Comparison of ENCODE assay signal across 33 cellular contexts in the genomic region with DNA sequence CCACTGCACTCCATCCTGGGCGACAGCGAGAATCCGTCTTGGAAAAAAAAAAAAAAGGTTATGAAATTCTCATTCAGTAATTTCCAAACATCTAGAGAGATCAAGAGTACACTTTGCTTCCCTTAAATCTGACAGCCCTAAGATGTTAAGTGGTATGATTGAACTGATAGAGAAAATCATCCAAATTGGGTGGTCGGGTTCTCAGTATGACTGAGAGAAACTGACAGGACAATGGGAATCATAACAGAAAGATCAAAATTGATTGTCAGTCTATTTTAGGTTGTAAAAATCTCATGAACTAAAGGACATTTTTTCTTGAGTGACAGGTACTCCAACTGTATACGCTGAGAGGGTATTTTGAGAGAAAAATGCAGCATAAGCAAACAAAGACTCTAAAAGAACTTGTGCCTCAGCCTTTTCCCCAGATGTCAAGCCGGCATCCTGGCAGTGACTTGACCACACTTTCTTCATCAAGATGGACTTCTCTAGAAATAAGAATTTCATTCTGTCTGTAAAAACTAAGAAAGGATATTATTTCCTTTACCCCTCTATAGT.
DNase-seq lines count a peak whose midpoint lies in the region; ATAC-seq and TF ChIP-seq lines count a peak whose summit lies in the region.
"Had no signal": no experiment of that assay in that cellular context is flagged by ENCODE, and none has a peak within 500 bp of the region (broad histone marks: within the 10 kb centered on the region; RNA-seq: fewer than 3 reads in every experiment).

No MANE protein-coding gene starts in this region.

- H3K4me1 Mint-ChIP-seq in activated CD4-positive, alpha-beta T cell treated with anti-CD3 and anti-CD28 coated beads for 36 hours: peaks cover 45% of the 10 kb centered on the region
- peaks cover 43 to 55% (median 48%) of the 10 kb centered on the region in 3 donors for H3K4me1 Mint-ChIP-seq in CD8-positive, alpha-beta memory T cell
- H3K4me1 Mint-ChIP-seq in effector memory CD8-positive, alpha-beta T cell (ENCODE audit: low read depth in 2 of 2): peaks cover 29 to 42% of the 10 kb centered on the region in 2 donors
- H3K4me1 Mint-ChIP-seq in osteocyte (ENCODE audit: unreplicated experiment): peaks cover 12% of the 10 kb centered on the region
- H3K4me1 Mint-ChIP-seq: neural progenitor cell had no signal

- peak overlapping the region; percentile 2 for H3K27ac Mint-ChIP-seq in activated CD4-positive, alpha-beta T cell treated with anti-CD3 and anti-CD28 coated beads for 36 hours
- peak overlapping the region in 7 of 8 donors; percentile 62 to 81 (median 68) for H3K27ac Mint-ChIP-seq in CD8-positive, alpha-beta memory T cell
- H3K27ac Mint-ChIP-seq in effector memory CD8-positive, alpha-beta T cell: peak overlapping the region; percentile 93 to 97
- H3K27ac Mint-ChIP-seq in osteocyte (ENCODE audit: unreplicated experiment): no peak overlapping the region
- H3K27ac Mint-ChIP-seq: activated naive CD4-positive, alpha-beta T cell treated with anti-CD3 and anti-CD28 coated beads, Interleukin-2, amount 50 U/mL, for 24 hours; brain; H9; neural progenitor cell had no signal

- no peaks in the 10 kb centered on the region for H3K27me3 Mint-ChIP-seq in activated CD4-positive, alpha-beta T cell treated with anti-CD3 and anti-CD28 coated beads for 36 hours
- no peaks in the 10 kb centered on the region for H3K27me3 Mint-ChIP-seq in CD8-positive, alpha-beta memory T cell
- no peaks in the 10 kb centered on the region for H3K27me3 Mint-ChIP-seq in effector memory CD8-positive, alpha-beta T cell
- no peaks in the 10 kb centered on the region for H3K27me3 Mint-ChIP-seq in osteocyte (ENCODE audit: unreplicated experiment)
- H3K27me3 Mint-ChIP-seq: activated naive CD4-positive, alpha-beta T cell treated with anti-CD3 and anti-CD28 coated beads, Interleukin-2, amount 50 U/mL, for 24 hours; brain had no signal

- no peaks in the 10 kb centered on the region for H3K9me2 ChIP-seq in OCI-LY7 (ENCODE audit: insufficient read depth, low read length)

- no peak for TF ChIP-seq CTCF in OCI-LY7 (conservative IDR thresholded peaks at IDR 0.05; ENCODE audit: low read length)
- TF ChIP-seq CTCF in osteocyte (IDR thresholded peaks at IDR 0.05): no peak

- H3K27me3 ChIP-seq in CD8-positive, alpha-beta memory T cell (ENCODE audit: insufficient read depth, low read length, poor library complexity, severe bottlenecking): no peaks in the 10 kb centered on the region
- H3K27me3 ChIP-seq: dorsolateral prefrontal cortex, neural progenitor cell, right atrium auricular region, SJSA1 had no signal

- CTCF ChIA-PET in activated CD4-positive, alpha-beta T cell treated with anti-CD3 and anti-CD28 coated beads for 36 hours (lab: Charles Lee): interaction anchor here (0.7 to 1.7 kb wide), 4 partner anchors 34 to 131 kb away, joined by 3 to 6 read pairs (median 4); no protein-coding TSS in a partner anchor
- CTCF ChIA-PET in CD8-positive, alpha-beta memory T cell (lab: Charles Lee): interaction anchor here (0.6 to 1.5 kb wide), 6 partner anchors 11 to 134 kb away, joined by 3 to 7 read pairs (median 4); no protein-coding TSS in a partner anchor
- CTCF ChIA-PET in OCI-LY7 (lab: Charles Lee; ENCODE audit: unreplicated experiment): interaction anchor here (0.6 to 1.1 kb wide), 2 partner anchors 64 to 237 kb away, joined by 3 read pairs; no protein-coding TSS in a partner anchor

- DNase-seq in activated CD4-positive, alpha-beta T cell treated with anti-CD3 and anti-CD28 coated beads for 36 hours: no peak
- DNase-seq in activated CD4-positive, alpha-beta T cell treated with anti-CD3 and anti-CD28 coated beads for 4 hours: no peak
- DNase-seq in CD8-positive, alpha-beta memory T cell: no peak
- no peak for DNase-seq in OCI-LY7 (ENCODE audit: low spot score)
- no peak for DNase-seq in effector memory CD8-positive, alpha-beta T cell
- no peak for DNase-seq in NCI-H1417 (lab: John Stamatoyannopoulos, UW)
- no peak for DNase-seq in osteocyte (ENCODE audit: extremely low spot score, unreplicated experiment)
- DNase-seq: amniotic stem cell; cerebellar nuclear complex; dorsolateral prefrontal cortex; H9; hypothalamus; KG1; left cardiac atrium; NCI-H1436; NCI-H2107; NCI-H446; NCI-H748 treated with DMSO at 0.1 percent for 48 hours; posterior cingulate gyrus; small intestine; stimulated activated CD4-positive, alpha-beta T cell treated with anti-CD3 and anti-CD28 coated beads, Interleukin-1b, Interleukin-23, amount 100 ng/mL, for 48 hours; stimulated activated naive CD8-positive, alpha-beta T cell treated with anti-CD3 and anti-CD28 coated beads, Interleukin-15, Interleukin-2, amounts not matched to agents 100 U/mL and 50 U/mL, for 24 hours; T1000; WERI-Rb-1 had no signal

- H3K9me3 ChIP-seq in CD8-positive, alpha-beta memory T cell (ENCODE audit: low read length): no peaks in the 10 kb centered on the region
- peaks cover 10% of the 10 kb centered on the region; the same call in 1 of the 2 replicates for H3K9me3 ChIP-seq in OCI-LY7 (ENCODE audit: low read length)
- H3K9me3 ChIP-seq: SJSA1 had no signal

- no peaks in the 10 kb centered on the region for H3K36me3 ChIP-seq in CD8-positive, alpha-beta memory T cell (ENCODE audit: insufficient read depth, low read length)
- H3K36me3 ChIP-seq in OCI-LY7 (ENCODE audit: insufficient read depth, low read length): peaks cover 5% of the 10 kb centered on the region; the same call in 1 of the 2 replicates
- H3K36me3 ChIP-seq: neural progenitor cell, right atrium auricular region, SJSA1, WERI-Rb-1 had no signal

- H4K20me1 ChIP-seq in OCI-LY7 (ENCODE audit: insufficient read depth, low read length): no peaks in the 10 kb centered on the region

- ATAC-seq in activated CD4-positive, alpha-beta T cell treated with anti-CD3 and anti-CD28 coated beads for 36 hours: no peak
- ATAC-seq in effector memory CD8-positive, alpha-beta T cell (replicated peaks): no peak
- no peak for ATAC-seq in GM18868 (IDR thresholded peaks at IDR 0.05; ENCODE audit: unreplicated experiment)
- ATAC-seq: stimulated activated naive CD8-positive, alpha-beta T cell treated with anti-CD3 and anti-CD28 coated beads, Interleukin-15, Interleukin-2, amounts not matched to agents 100 U/mL and 50 U/mL, for 24 hours had no signal

- intact Hi-C loops in activated CD4-positive, alpha-beta T cell treated with anti-CD3 and anti-CD28 coated beads for 36 hours (cut with DNase I, micrococcal nuclease): loop anchor here (2.0 to 10.0 kb wide), 6 partner anchors 94 to 438 kb away; no protein-coding TSS in a partner anchor
- intact Hi-C loops in OCI-LY7 (cut with micrococcal nuclease; ENCODE audit: unreplicated experiment): loop anchor here (1.0 kb wide), 2 partner anchors 127 to 132 kb away; no protein-coding TSS in a partner anchor

- peak overlapping the region; percentile 21 for H3K27ac ChIP-seq in CD8-positive, alpha-beta memory T cell (ENCODE audit: low read depth, low read length)
- H3K27ac ChIP-seq in OCI-LY7 (ENCODE audit: low read depth, low read length, poor library complexity, severe bottlenecking): peak overlapping the region; percentile 81
- H3K27ac ChIP-seq: 22Rv1, C4-2B, HL-60, neural progenitor cell, right atrium auricular region, SJSA1, WERI-Rb-1 had no signal

- H3K4me2 ChIP-seq in OCI-LY7 (ENCODE audit: low read length): peak overlapping the region; percentile 82
- H3K4me2 ChIP-seq: neural progenitor cell had no signal

- H3K4me3 Mint-ChIP-seq in activated CD4-positive, alpha-beta T cell treated with anti-CD3 and anti-CD28 coated beads for 36 hours: no peak overlapping the region
- no peak overlapping the region for H3K4me3 Mint-ChIP-seq in CD8-positive, alpha-beta memory T cell
- no peak overlapping the region for H3K4me3 Mint-ChIP-seq in effector memory CD8-positive, alpha-beta T cell
- no peak overlapping the region for H3K4me3 Mint-ChIP-seq in osteocyte (ENCODE audit: unreplicated experiment)
- H3K4me3 Mint-ChIP-seq: activated naive CD4-positive, alpha-beta T cell treated with anti-CD3 and anti-CD28 coated beads, Interleukin-2, amount 50 U/mL, for 24 hours; brain; H9; neural progenitor cell had no signal

- peaks cover 30% of the 10 kb centered on the region for H3K4me1 ChIP-seq in CD8-positive, alpha-beta memory T cell (ENCODE audit: insufficient read depth, low read length)
- H3K4me1 ChIP-seq in OCI-LY7 (ENCODE audit: insufficient read depth, low read length, poor library complexity, severe bottlenecking): peaks cover 51% of the 10 kb centered on the region
- H3K4me1 ChIP-seq: SJSA1 had no signal

- H3K79me2 ChIP-seq in OCI-LY7 (ENCODE audit: insufficient read depth, low read depth, low read length): peaks cover 70% of the 10 kb centered on the region

- H3K4me3 ChIP-seq in CD8-positive, alpha-beta memory T cell (ENCODE audit: low read length): no peak overlapping the region
- H3K4me3 ChIP-seq in OCI-LY7 (ENCODE audit: low read depth, low read length, poor library complexity, severe bottlenecking): no peak overlapping the region
- H3K4me3 ChIP-seq: dorsolateral prefrontal cortex, neural progenitor cell, right atrium auricular region, SJSA1 had no signal

- POLR2A ChIA-PET in activated CD4-positive, alpha-beta T cell treated with anti-CD3 and anti-CD28 coated beads for 36 hours (lab: Charles Lee): no interaction called here
- POLR2A ChIA-PET in CD8-positive, alpha-beta memory T cell (lab: Charles Lee): interaction anchor here (0.8 kb wide), 1 partner anchor 19 kb away, joined by 3 read pairs; no protein-coding TSS in a partner anchor
- POLR2A ChIA-PET in OCI-LY7 (lab: Charles Lee): interaction anchor here (0.6 to 1.5 kb wide), 8 partner anchors 10 to 268 kb away, joined by 3 to 6 read pairs (median 3); no protein-coding TSS in a partner anchor

- BruUV-seq in OCI-LY7 (replicated peaks; lab: Mats Ljungman, UMichigan): no TSS peak

- H2AFZ ChIP-seq in OCI-LY7 (ENCODE audit: low read length): no peak overlapping the region
- H2AFZ ChIP-seq: neural progenitor cell had no signal

- peaks cover 6% of the 10 kb centered on the region for H3K9me3 Mint-ChIP-seq in activated CD4-positive, alpha-beta T cell treated with anti-CD3 and anti-CD28 coated beads for 36 hours (ENCODE audit: low read depth)
- peaks cover 4 to 11% (median 9%) of the 10 kb centered on the region in 5 donors for H3K9me3 Mint-ChIP-seq in CD8-positive, alpha-beta memory T cell
- H3K9me3 Mint-ChIP-seq in effector memory CD8-positive, alpha-beta T cell: peaks cover 0 to 2% of the 10 kb centered on the region in 2 donors
- peaks cover 11% of the 10 kb centered on the region for H3K9me3 Mint-ChIP-seq in osteocyte (ENCODE audit: unreplicated experiment)

- H3K36me3 Mint-ChIP-seq in activated CD4-positive, alpha-beta T cell treated with anti-CD3 and anti-CD28 coated beads for 36 hours (ENCODE audit: low read depth): peaks cover 12% of the 10 kb centered on the region
- H3K36me3 Mint-ChIP-seq in CD8-positive, alpha-beta memory T cell: peaks cover 4 to 13% (median 12%) of the 10 kb centered on the region in 3 donors
- H3K36me3 Mint-ChIP-seq in effector memory CD8-positive, alpha-beta T cell (ENCODE audit: insufficient read depth): peaks cover 3% of the 10 kb centered on the region
- peaks cover 7% of the 10 kb centered on the region for H3K36me3 Mint-ChIP-seq in osteocyte (ENCODE audit: unreplicated experiment)
